8 cellular contexts compared by ENCODE assay signal in genomic region chr11:8019671-8020597, GRCh38. TPM values are rescaled to one million over a fixed set of nuclear protein-coding genes. Genes with fewer than 3 reads are reported as not detected.
DNase-seq lines count a peak whose midpoint lies in the region; ATAC-seq and TF ChIP-seq lines count a peak whose summit lies in the region.

No MANE protein-coding gene starts in this region.

- no peaks in the 10 kb centered on the region for H4K20me1 ChIP-seq in smooth muscle cell (ENCODE audit: low read depth)

- DNase-seq in G401 (ENCODE audit: low spot score) (peak; percentile 19), RWPE1 (ENCODE audit: low spot score) (peak; percentile 11), body of pancreas (peak in 2 of 4 donors; percentile 27 to 34), smooth muscle cell (lab: John Stamatoyannopoulos, UW; ENCODE audit: unreplicated experiment) (no peak), cerebellar nuclear complex (lab: John Stamatoyannopoulos, UW) (no peak), retina (no peak)

- TF ChIP-seq POLR2A in body of pancreas (IDR thresholded peaks at IDR 0.05): peak in 1 of 3 donors; percentile 6

- H3K4me2 ChIP-seq in smooth muscle cell: peak overlapping the region; percentile 99

- H3K36me3 ChIP-seq in body of pancreas (replicated peaks in 1 of 2; ENCODE audit: insufficient read depth in 1 of 2, low read depth in 2 of 2) (no peaks in the 10 kb centered on the region), iPS-20b (ENCODE audit: insufficient read depth, low read depth, low read length) (no peaks in the 10 kb centered on the region), smooth muscle cell (ENCODE audit: low read depth) (no peaks in the 10 kb centered on the region)

- no peaks in the 10 kb centered on the region for H3F3A ChIP-seq in smooth muscle cell (ENCODE audit: low read depth)

- 11 to 15% methylated on average over 27 to 41 of the region's 59 CpGs for WGBS in body of pancreas, 2 donors
- WGBS in smooth muscle cell (ENCODE audit: low lambda C conversion rate): 16% methylated on average over 40 of the region's 59 CpGs

- no peak overlapping the region for H3K27ac ChIP-seq in RWPE1
- H3K27ac ChIP-seq in body of pancreas: no peak overlapping the region
- no peak overlapping the region for H3K27ac ChIP-seq in iPS-20b (ENCODE audit: low read length)
- no peak overlapping the region for H3K27ac ChIP-seq in smooth muscle cell (ENCODE audit: low read depth)

- POLR2A ChIA-PET in RWPE1 (lab: Yijun Ruan, JAX; ENCODE audit: low non-redundant PET): interaction anchor here (0.6 kb wide), 1 partner anchor 371 kb away, joined by 3 read pairs; no protein-coding TSS in a partner anchor

- TF ChIP-seq CTCF in RWPE1 (conservative IDR thresholded peaks at IDR 0.05; ENCODE audit: low read depth): no peak
- TF ChIP-seq CTCF in body of pancreas (IDR thresholded peaks at IDR 0.05): no peak
- TF ChIP-seq CTCF in smooth muscle cell (IDR thresholded peaks at IDR 0.05; ENCODE audit: borderline replicate concordance, insufficient read depth, poor library complexity, severe bottlenecking): no peak

- CTCF ChIA-PET in RWPE1 (lab: Yijun Ruan, JAX): interaction anchor here (0.7 to 1.5 kb wide), 4 partner anchors 13 to 556 kb away, joined by 3 to 6 read pairs (median 4); no protein-coding TSS in a partner anchor

- H3K27me3 ChIP-seq in body of pancreas (peaks cover 0 to 11% of the 10 kb centered on the region in 2 donors), iPS-20b (ENCODE audit: insufficient read depth, low read length) (peaks cover 73% of the 10 kb centered on the region), smooth muscle cell (ENCODE audit: low read depth) (peaks cover 54% of the 10 kb centered on the region)

- no peaks in the 10 kb centered on the region for H3K9me3 ChIP-seq in body of pancreas
- H3K9me3 ChIP-seq in iPS-20b (ENCODE audit: insufficient read depth, low read depth, low read length): no peaks in the 10 kb centered on the region
- H3K9me3 ChIP-seq in smooth muscle cell (replicated peaks; ENCODE audit: low read depth): no peaks in the 10 kb centered on the region

- ATAC-seq in body of pancreas: peak; percentile 43
- ATAC-seq in GM21515 (IDR thresholded peaks at IDR 0.05; ENCODE audit: unreplicated experiment): no peak

- H3K4me3 ChIP-seq in body of pancreas (peak overlapping the region in 1 of 2 donors; percentile 40), iPS-20b (ENCODE audit: low read length) (peak overlapping the region; percentile 72), smooth muscle cell (peak overlapping the region; percentile 64)

- H2AFZ ChIP-seq in smooth muscle cell (ENCODE audit: low read depth): no peak overlapping the region

- intact Hi-C loops in body of pancreas (cut with DNase I): no loop called here

- H3K4me1 ChIP-seq in body of pancreas: peaks cover 12% of the 10 kb centered on the region
- peaks cover 15% of the 10 kb centered on the region for H3K4me1 ChIP-seq in iPS-20b (ENCODE audit: insufficient read depth, low read length)
- H3K4me1 ChIP-seq in smooth muscle cell (ENCODE audit: low read depth): peaks cover 11% of the 10 kb centered on the region

- no peaks in the 10 kb centered on the region for H3K79me2 ChIP-seq in smooth muscle cell (ENCODE audit: low read depth)

- no peak overlapping the region for H3K9ac ChIP-seq in iPS-20b (ENCODE audit: low read depth, low read length)
- H3K9ac ChIP-seq in smooth muscle cell (ENCODE audit: low read depth): no peak overlapping the region

- in situ Hi-C loops in G401 (cut with HindIII; ENCODE audit: low sequenced_read_pairs): no loop called here

RNA-seq across cellular contexts. Expression of gene EIF3F, which starts 32.8 kb away (rescaled TPM):
- 1,056 and 1,145 TPM in 2 replicates for total RNA-seq in G401 (2014; rRNA removed; shearing (Covaris generic))
- 100 to 1,000 TPM; 138 to 153 TPM for total RNA-seq in body of pancreas
- total RNA-seq in smooth muscle cell: 169 and 199 TPM in 2 replicates
- 148 and 158 TPM in 2 replicates for polyA plus RNA-seq in smooth muscle cell

RNA-seq across cellular contexts. Expression of gene NLRP10, which starts 54.7 kb away (rescaled TPM):
- total RNA-seq in G401 (2014; rRNA removed; shearing (Covaris generic)): not detected in 2 replicates
- total RNA-seq in body of pancreas (not detected), smooth muscle cell (0.13 and 0.81 TPM in 2 replicates)
- polyA plus RNA-seq in smooth muscle cell: 0.59 TPM in 1 of 2 replicates, not detected in the other

Comparison
In these comparisons a context has a peak if more than half of its experiments do, and no peak if none do; other contexts are left out.
1. DNase-seq: peak in G401 (single experiment) and RWPE1 (single experiment); none in smooth muscle cell (single experiment), cerebellar nuclear complex (0 of 2) and retina (single experiment).